Comparison of ENCODE assay signal across 27 cellular contexts in the genomic region with DNA sequence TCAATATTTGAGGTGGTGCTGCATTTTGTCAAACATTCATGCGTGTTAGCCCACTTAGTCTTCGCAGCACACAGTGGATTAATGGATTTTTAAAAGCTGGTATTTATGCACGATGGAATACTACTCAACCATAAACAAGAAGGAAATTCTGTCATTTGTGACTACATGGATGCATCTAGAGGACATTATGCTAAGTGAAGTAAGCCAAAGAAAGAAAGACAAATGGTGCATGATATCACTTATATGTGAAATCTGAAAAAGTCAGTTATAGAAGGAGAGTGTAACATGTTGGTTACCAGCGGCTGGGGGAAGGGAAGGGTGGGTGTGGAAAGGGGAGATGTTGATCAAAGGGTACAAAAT. TPM values are rescaled to one million over a fixed set of nuclear protein-coding genes. Genes with fewer than 3 reads are reported as not detected.
A peak's percentile ranks its signal among the peaks of the same experiment; 100 is the strongest.
DNase-seq lines count a peak whose midpoint lies in the region; ATAC-seq and TF ChIP-seq lines count a peak whose summit lies in the region.
"Had no signal": no experiment of that assay in that cellular context is flagged by ENCODE, and none has a peak within 500 bp of the region (broad histone marks: within the 10 kb centered on the region; RNA-seq: fewer than 3 reads in every experiment).

No MANE protein-coding gene starts in this region.

- POLR2A ChIA-PET in CD4-positive, alpha-beta T cell (lab: Charles Lee), result interaction anchor here (1.4 to 4.9 kb wide), 4 partner anchors 11 to 83 kb away, joined by 3 to 66 read pairs (median 16); partner anchors contain the start of genes CDIP1, CORO7 and HMOX2

- intact Hi-C loops in CD4-positive, alpha-beta T cell (cut with DNase I, micrococcal nuclease), result no loop called here
- intact Hi-C loops in natural killer cell (cut with micrococcal nuclease), result no loop called here

- H3K36me3 Mint-ChIP-seq in CD4-positive, alpha-beta T cell (ENCODE audit: low read depth), result peaks cover 54% of the 10 kb centered on the region
- H3K36me3 Mint-ChIP-seq in effector memory CD8-positive, alpha-beta T cell (ENCODE audit: insufficient read depth), result peaks cover 10% of the 10 kb centered on the region
- no peaks in the 10 kb centered on the region for H3K36me3 Mint-ChIP-seq in natural killer cell

- H3K27me3 ChIP-seq in CD4-positive, alpha-beta T cell (ENCODE audit: control insufficient read depth, insufficient read depth, low read length), result no peaks in the 10 kb centered on the region
- H3K27me3 ChIP-seq in RWPE2 (ENCODE audit: insufficient read depth, poor library complexity, severe bottlenecking), result no peaks in the 10 kb centered on the region
- H3K27me3 ChIP-seq: adrenal gland, colonic mucosa, esophagus muscularis mucosa, thyroid gland had no signal

- H3K36me3 ChIP-seq in RWPE2 (ENCODE audit: low read depth), result peaks cover 10% of the 10 kb centered on the region; the same call in 1 of the 2 replicates
- H3K36me3 ChIP-seq: adrenal gland, colonic mucosa, thyroid gland had no signal

- H3K9me3 Mint-ChIP-seq in CD4-positive, alpha-beta T cell, result no peaks in the 10 kb centered on the region
- H3K9me3 Mint-ChIP-seq in effector memory CD8-positive, alpha-beta T cell, result no peaks in the 10 kb centered on the region
- no peaks in the 10 kb centered on the region for H3K9me3 Mint-ChIP-seq in natural killer cell
- H3K9me3 Mint-ChIP-seq: T-helper 2 cell treated with Interferon-gamma antibody and Interleukin-4, amounts not matched to agents 5 μg/mL and 100 μg/mL, for 36 hours had no signal

- H3K9me3 ChIP-seq in CD4-positive, alpha-beta T cell (ENCODE audit: control insufficient read depth, low read length), result no peaks in the 10 kb centered on the region
- no peaks in the 10 kb centered on the region for H3K9me3 ChIP-seq in RWPE2 (ENCODE audit: severe bottlenecking)
- H3K9me3 ChIP-seq: adrenal gland, colonic mucosa, esophagus muscularis mucosa, thyroid gland had no signal

- no peak for DNase-seq in CD4-positive, alpha-beta T cell
- no peak for DNase-seq in RWPE2 (ENCODE audit: low spot score)
- DNase-seq in effector memory CD8-positive, alpha-beta T cell, result no peak
- DNase-seq in natural killer cell, result no peak
- no peak for DNase-seq in amygdala (lab: John Stamatoyannopoulos, UW)
- no peak for DNase-seq in inferior parietal cortex (ENCODE audit: extremely low spot score)
- DNase-seq: activated CD4-positive, alpha-beta T cell treated with anti-CD3 and anti-CD28 coated beads for 4 hours; adrenal gland; colonic mucosa; effector memory CD4-positive, alpha-beta T cell; mesendoderm; MV-4-11; NCI-H1694; NCI-H2171 treated with DMSO at 0.1 percent for 48 hours; NCI-H510A treated with DMSO at 0.1 percent for 48 hours; occipital lobe; stimulated activated naive CD8-positive, alpha-beta T cell treated with anti-CD3 and anti-CD28 coated beads, Interleukin-15, Interleukin-2, amounts not matched to agents 100 U/mL and 50 U/mL, for 24 hours; thyroid gland had no signal

- peaks cover 73% of the 10 kb centered on the region for H3K4me1 ChIP-seq in RWPE2 (ENCODE audit: insufficient read depth, poor library complexity, severe bottlenecking)

- CTCF ChIA-PET in CD4-positive, alpha-beta T cell (lab: Charles Lee), result interaction anchor here (2.1 to 7.1 kb wide), 3 partner anchors 11 to 50 kb away, joined by 5 to 54 read pairs (median 10); partner anchors contain the start of gene HMOX2

- ATAC-seq in CD4-positive, alpha-beta T cell (ENCODE audit: poor library complexity), result no peak
- ATAC-seq in RWPE2 (ENCODE audit: low read depth) (no peak), natural killer cell (no peak), GM19351 (IDR thresholded peaks at IDR 0.05; ENCODE audit: unreplicated experiment) (no peak)
- no peak for ATAC-seq in effector memory CD8-positive, alpha-beta T cell (replicated peaks)
- ATAC-seq: left lobe of liver; Right ventricle myocardium inferior; stimulated activated naive CD8-positive, alpha-beta T cell treated with anti-CD3 and anti-CD28 coated beads, Interleukin-15, Interleukin-2, amounts not matched to agents 100 U/mL and 50 U/mL, for 24 hours had no signal

- H3K27ac ChIP-seq in CD4-positive, alpha-beta T cell (ENCODE audit: low read depth, low read length), result no peak overlapping the region
- H3K27ac ChIP-seq in RWPE2 (ENCODE audit: poor library complexity, severe bottlenecking), result peak overlapping the region; percentile 97
- H3K27ac ChIP-seq: colonic mucosa, VCaP had no signal

- H3K4me3 ChIP-seq in RWPE2 (ENCODE audit: severe bottlenecking), result no peak overlapping the region
- H3K4me3 ChIP-seq: adrenal gland, colonic mucosa, esophagus muscularis mucosa, thyroid gland had no signal

- TF ChIP-seq CTCF in CD4-positive, alpha-beta T cell (IDR thresholded peaks at IDR 0.05), result no peak
- no peak for TF ChIP-seq CTCF in RWPE2 (IDR thresholded peaks at IDR 0.05; ENCODE audit: poor library complexity, severe bottlenecking)
- no peak for TF ChIP-seq CTCF in natural killer cell (IDR thresholded peaks at IDR 0.05)

- H3K27ac Mint-ChIP-seq in CD4-positive, alpha-beta T cell, result peak overlapping the region; percentile 97
- H3K27ac Mint-ChIP-seq in effector memory CD8-positive, alpha-beta T cell, result peak overlapping the region; percentile 12 to 68
- H3K27ac Mint-ChIP-seq in natural killer cell, result peak overlapping the region; percentile 54 to 88
- H3K27ac Mint-ChIP-seq: B cell; T-helper 2 cell treated with Interferon-gamma antibody and Interleukin-4, amounts not matched to agents 5 μg/mL and 100 μg/mL, for 36 hours had no signal

- peaks cover 92% of the 10 kb centered on the region for H3K4me1 Mint-ChIP-seq in CD4-positive, alpha-beta T cell (ENCODE audit: low read depth)
- peaks cover 50 to 79% of the 10 kb centered on the region in 2 donors for H3K4me1 Mint-ChIP-seq in effector memory CD8-positive, alpha-beta T cell (ENCODE audit: low read depth in 2 of 2)
- peaks cover 70 to 76% of the 10 kb centered on the region in 2 donors for H3K4me1 Mint-ChIP-seq in natural killer cell

- H3K27me3 Mint-ChIP-seq in CD4-positive, alpha-beta T cell, result no peaks in the 10 kb centered on the region
- H3K27me3 Mint-ChIP-seq in effector memory CD8-positive, alpha-beta T cell, result no peaks in the 10 kb centered on the region
- H3K27me3 Mint-ChIP-seq in natural killer cell (ENCODE audit: low read depth in 2 of 2), result no peaks in the 10 kb centered on the region
- H3K27me3 Mint-ChIP-seq: B cell had no signal

- H3K4me3 Mint-ChIP-seq in CD4-positive, alpha-beta T cell, result peak overlapping the region; percentile 38
- H3K4me3 Mint-ChIP-seq in effector memory CD8-positive, alpha-beta T cell, result no peak overlapping the region
- no peak overlapping the region for H3K4me3 Mint-ChIP-seq in natural killer cell
- H3K4me3 Mint-ChIP-seq: B cell; T-helper 2 cell treated with Interferon-gamma antibody and Interleukin-4, amounts not matched to agents 5 μg/mL and 100 μg/mL, for 36 hours had no signal

RNA-seq across cellular contexts. Expression of gene HMOX2, which starts 23.0 kb away (rescaled TPM):
- total RNA-seq in CD4-positive, alpha-beta T cell, result 10 to 100 TPM; 63.4 to 66.4 TPM
- total RNA-seq in natural killer cell, result 100 to 1,000 TPM in 1 of 3 donors, 10 to 100 TPM in 2; 66.0 to 104 (median 77.3) TPM

RNA-seq across cellular contexts. Expression of gene NMRAL1, which starts 24.8 kb away (rescaled TPM):
- 10 to 100 TPM; 28.6 to 29.5 TPM for total RNA-seq in CD4-positive, alpha-beta T cell
- 10 to 100 TPM; 66.6 to 71.2 (median 69.8) TPM for total RNA-seq in natural killer cell

RNA-seq across cellular contexts. Expression of gene CDIP1, which starts 39.4 kb away (rescaled TPM):
- total RNA-seq in CD4-positive, alpha-beta T cell, result 10 to 100 TPM; 19.5 to 22.4 TPM
- 10 to 100 TPM; 35.2 to 49.2 (median 37.9) TPM for total RNA-seq in natural killer cell

RNA-seq across cellular contexts. Expression of gene C16orf96, which starts 57.0 kb away (rescaled TPM):
- under 1 TPM; 0.27 to 0.42 TPM for total RNA-seq in CD4-positive, alpha-beta T cell
- total RNA-seq in natural killer cell, result under 1 TPM; 0.35 to 0.61 (median 0.43) TPM
- total RNA-seq: Daoy, esophagus muscularis mucosa, occipital lobe, pulmonary artery endothelial cell had no signal

Comparison
In these comparisons a context has a peak if more than half of its experiments do, and no peak if none do; other contexts are left out.
1. H3K27ac Mint-ChIP-seq: peak in every context shown above with its lines; median percentile 97 in CD4-positive, alpha-beta T cell; 71 in natural killer cell; 40 in effector memory CD8-positive, alpha-beta T cell.